In the genomic region with DNA sequence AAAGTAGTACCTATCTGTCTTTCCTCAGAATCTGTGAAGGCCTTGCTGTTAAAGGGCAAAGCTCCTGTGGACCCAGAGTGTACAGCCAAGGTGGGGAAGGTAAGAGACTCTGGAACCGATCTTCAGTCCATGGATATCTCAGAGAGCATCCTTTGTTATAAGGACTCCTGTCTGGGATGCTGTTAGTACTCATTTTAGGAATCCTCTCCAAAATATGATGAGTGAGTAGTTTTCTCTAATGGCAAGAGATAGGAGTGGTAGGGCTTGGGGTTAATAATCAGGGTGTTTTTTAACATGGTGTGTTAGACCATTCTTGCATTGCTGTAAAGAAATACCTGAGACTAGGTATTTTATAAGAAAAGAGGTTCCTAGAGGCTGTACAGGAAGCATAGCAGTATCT, we compare ENCODE assay signal across 18 cellular contexts. TPM values are rescaled to one million over a fixed set of nuclear protein-coding genes. Genes with fewer than 3 reads are reported as not detected.
DNase-seq lines count a peak whose midpoint lies in the region; ATAC-seq, FAIRE-seq and TF ChIP-seq lines count a peak whose summit lies in the region.
"Had no signal": no experiment of that assay in that cellular context is flagged by ENCODE, and none has a peak within 500 bp of the region (broad histone marks: within the 10 kb centered on the region; RNA-seq: fewer than 3 reads in every experiment).

No MANE protein-coding gene starts in this region.

- peaks cover 5% of the 10 kb centered on the region; the same call in 1 of the 3 replicates for H3K4me1 ChIP-seq in A549
- peaks cover 17% of the 10 kb centered on the region for H3K4me1 ChIP-seq in CD4-positive, CD25-positive, alpha-beta regulatory T cell (ENCODE audit: control insufficient read depth, insufficient read depth, low read length, poor library complexity, severe bottlenecking)

- intact Hi-C loops in activated CD4-positive, alpha-beta memory T cell treated with anti-CD3 and anti-CD28 coated beads for 36 hours (cut with micrococcal nuclease): no loop called here

- no peak for TF ChIP-seq EP300 in A549 (IDR thresholded peaks at IDR 0.05)

- H3K36me3 Mint-ChIP-seq in CD4-positive, CD25-positive, alpha-beta regulatory T cell: peaks cover 28% of the 10 kb centered on the region
- peaks cover 36% of the 10 kb centered on the region for H3K36me3 Mint-ChIP-seq in activated CD4-positive, alpha-beta memory T cell treated with anti-CD3 and anti-CD28 coated beads for 36 hours
- peaks cover 20% of the 10 kb centered on the region for H3K36me3 Mint-ChIP-seq in mesothelial cell of epicardium

- peak overlapping the region in 2 of 4 donors; percentile 65 to 97 for H3K4me3 Mint-ChIP-seq in CD4-positive, CD25-positive, alpha-beta regulatory T cell
- H3K4me3 Mint-ChIP-seq in activated CD4-positive, alpha-beta memory T cell treated with anti-CD3 and anti-CD28 coated beads for 36 hours: peak overlapping the region; percentile 9
- peak overlapping the region; percentile 91 for H3K4me3 Mint-ChIP-seq in mesothelial cell of epicardium
- H3K4me3 Mint-ChIP-seq: stimulated activated memory B cell treated with anti-CD40 and anti-IgM and Interleukin-4, amounts not matched to agents 10 μg/mL and 1 μg/mL and 100 μg/mL, for 72 hours had no signal

- H3K9me3 Mint-ChIP-seq in CD4-positive, CD25-positive, alpha-beta regulatory T cell: no peaks in the 10 kb centered on the region
- H3K9me3 Mint-ChIP-seq in activated CD4-positive, alpha-beta memory T cell treated with anti-CD3 and anti-CD28 coated beads for 36 hours: peaks cover 2% of the 10 kb centered on the region
- no peaks in the 10 kb centered on the region for H3K9me3 Mint-ChIP-seq in mesothelial cell of epicardium
- H3K9me3 Mint-ChIP-seq: stimulated activated memory B cell treated with anti-CD40 and anti-IgM and Interleukin-4, amounts not matched to agents 10 μg/mL and 1 μg/mL and 100 μg/mL, for 72 hours had no signal

- TF ChIP-seq RAD21 in A549 (conservative IDR thresholded peaks at IDR 0.05 in 1 of 2, IDR thresholded peaks at IDR 0.05 in 1 of 2): no peak

- H3K4me1 Mint-ChIP-seq in CD4-positive, CD25-positive, alpha-beta regulatory T cell: peaks cover 2 to 29% (median 22%) of the 10 kb centered on the region in 4 donors
- H3K4me1 Mint-ChIP-seq in activated CD4-positive, alpha-beta memory T cell treated with anti-CD3 and anti-CD28 coated beads for 36 hours (ENCODE audit: low read depth): peaks cover 19% of the 10 kb centered on the region
- peaks cover 8% of the 10 kb centered on the region for H3K4me1 Mint-ChIP-seq in mesothelial cell of epicardium

- POLR2A ChIA-PET in A549 (lab: Yijun Ruan, JAX): no interaction called here
- POLR2A ChIA-PET in activated CD4-positive, alpha-beta memory T cell treated with anti-CD3 and anti-CD28 coated beads for 36 hours (lab: Charles Lee): no interaction called here

- peak overlapping the region; percentile 32 to 89 (median 43) for H3K27ac Mint-ChIP-seq in CD4-positive, CD25-positive, alpha-beta regulatory T cell
- no peak overlapping the region for H3K27ac Mint-ChIP-seq in activated CD4-positive, alpha-beta memory T cell treated with anti-CD3 and anti-CD28 coated beads for 36 hours
- H3K27ac Mint-ChIP-seq in mesothelial cell of epicardium: peak overlapping the region; percentile 26
- H3K27ac Mint-ChIP-seq: stimulated activated memory B cell treated with anti-CD40 and anti-IgM and Interleukin-4, amounts not matched to agents 10 μg/mL and 1 μg/mL and 100 μg/mL, for 72 hours had no signal

- WGBS in A549 (ENCODE audit: missing lambda C conversion rate): 87% methylated on average over 1 of the region's 1 CpG

- no peaks in the 10 kb centered on the region for H3K27me3 ChIP-seq in CD4-positive, CD25-positive, alpha-beta regulatory T cell (ENCODE audit: control insufficient read depth, insufficient read depth, low read length)
- H3K27me3 ChIP-seq: ascending aorta, transverse colon had no signal

- TF ChIP-seq POLR2A in A549 (IDR thresholded peaks at IDR 0.05; ENCODE audit: low read length): no peak

- FAIRE-seq in A549 (lab: Jason Lieb, UNC): no peak
- FAIRE-seq: H1 had no signal

- peaks cover 12% of the 10 kb centered on the region for H3K27me3 Mint-ChIP-seq in CD4-positive, CD25-positive, alpha-beta regulatory T cell
- peaks cover 3% of the 10 kb centered on the region for H3K27me3 Mint-ChIP-seq in activated CD4-positive, alpha-beta memory T cell treated with anti-CD3 and anti-CD28 coated beads for 36 hours
- no peaks in the 10 kb centered on the region for H3K27me3 Mint-ChIP-seq in mesothelial cell of epicardium (ENCODE audit: low read depth)
- H3K27me3 Mint-ChIP-seq: stimulated activated memory B cell treated with anti-CD40 and anti-IgM and Interleukin-4, amounts not matched to agents 10 μg/mL and 1 μg/mL and 100 μg/mL, for 72 hours had no signal

- no peak overlapping the region for H3K4me2 ChIP-seq in A549

- peaks cover 12% of the 10 kb centered on the region for H3K36me3 ChIP-seq in CD4-positive, CD25-positive, alpha-beta regulatory T cell (ENCODE audit: control insufficient read depth, insufficient read depth, low read length)

- ATAC-seq in A549 (no peak), GM19328 (IDR thresholded peaks at IDR 0.05; ENCODE audit: unreplicated experiment) (no peak)
- no peak for ATAC-seq in CD4-positive, CD25-positive, alpha-beta regulatory T cell (ENCODE audit: low read depth in 2 of 2)
- ATAC-seq in activated CD4-positive, CD25-positive, alpha-beta regulatory T cell treated with anti-CD3 and anti-CD28 coated beads, Interleukin-2, amount 50 U/mL, for 24 hours: no peak
- ATAC-seq: left lobe of liver; right cardiac atrium; stimulated activated memory B cell treated with anti-CD40 and anti-IgM and Interleukin-4, amounts not matched to agents 10 μg/mL and 1 μg/mL and 100 μg/mL, for 72 hours had no signal

- no peak for TF ChIP-seq CTCF in A549 (IDR thresholded peaks at IDR 0.05)
- TF ChIP-seq CTCF in mesothelial cell of epicardium (IDR thresholded peaks at IDR 0.05; ENCODE audit: unreplicated experiment): no peak

- CTCF ChIA-PET in A549 (lab: Yijun Ruan, JAX): interaction anchor here (1.0 to 5.1 kb wide), 2 partner anchors 19 to 264 kb away, joined by 3 to 60 read pairs; no protein-coding TSS in a partner anchor
- CTCF ChIA-PET in activated CD4-positive, alpha-beta memory T cell treated with anti-CD3 and anti-CD28 coated beads for 36 hours (lab: Charles Lee): interaction anchor here (0.9 to 8.1 kb wide), 2 partner anchors 15 to 264 kb away, joined by 3 to 129 read pairs; a partner anchor contains a TSS

- no peaks in the 10 kb centered on the region for H3K9me3 ChIP-seq in A549
- H3K9me3 ChIP-seq in CD4-positive, CD25-positive, alpha-beta regulatory T cell (ENCODE audit: control insufficient read depth in 2 of 2, low read length in 2 of 2): no peaks in the 10 kb centered on the region
- H3K9me3 ChIP-seq: ascending aorta, transverse colon had no signal

- no peak overlapping the region for H3K27ac ChIP-seq in A549
- no peak overlapping the region for H3K27ac ChIP-seq in CD4-positive, CD25-positive, alpha-beta regulatory T cell (ENCODE audit: insufficient read depth, low read length, poor library complexity, severe bottlenecking)

- H3K4me3 ChIP-seq in A549: no peak overlapping the region
- no peak overlapping the region for H3K4me3 ChIP-seq in CD4-positive, CD25-positive, alpha-beta regulatory T cell (ENCODE audit: low read depth, low read length)
- H3K4me3 ChIP-seq: ascending aorta, transverse colon had no signal

- DNase-seq in A549 (ENCODE audit: low read depth in 1 of 2, low spot score in 1 of 2) (no peak), mesothelial cell of epicardium (ENCODE audit: low spot score in 2 of 2, unreplicated experiment in 2 of 2) (no peak), mesenteric fat pad (ENCODE audit: low spot score) (no peak)
- DNase-seq in CD4-positive, CD25-positive, alpha-beta regulatory T cell: no peak
- DNase-seq in activated CD4-positive, alpha-beta memory T cell treated with anti-CD3 and anti-CD28 coated beads for 36 hours: no peak
- DNase-seq: activated CD4-positive, alpha-beta T cell treated with anti-CD3 and anti-CD28 coated beads, Interleukin-2, amount 50 U/mL, for 48 hours; AML-193; effector memory CD4-positive, alpha-beta T cell; NCI-H1092 treated with DMSO at 0.1 percent for 48 hours; NCI-H526; right cardiac atrium; transverse colon had no signal

RNA-seq across cellular contexts. Expression of a gene that starts 1.9 kb away (rescaled TPM):
- polyA plus RNA-seq in A549 (2011; rRNA removed) (39.8 and 42.3 TPM in 2 replicates), A549 (2017; fragmentation: RNase III; extraction: RNeasy Plus Mini Kit Qiagen cat#74134 plus additional on column Dnase treatment) (42.0 to 43.4 TPM (median 42.1 TPM) in 3 replicates)
- 24.9 and 30.0 TPM in 2 replicates for polyA plus RNA-seq in A549 (2012; cell fraction: cytosol; rRNA removed)
- 17.6 and 25.2 TPM in 2 replicates for polyA plus RNA-seq in A549 (2012; cell fraction: nucleus; rRNA removed)
- polyA minus RNA-seq in A549 (2011; rRNA and poly(A)+ RNA removed): 15.0 and 19.1 TPM in 2 replicates
- 18.5 TPM for total RNA-seq in CD4-positive, CD25-positive, alpha-beta regulatory T cell
- 10 to 100 TPM in 1 of 4 donors, 1 to 10 TPM in 3; 5.2 to 10.3 (median 9.4) TPM for polyA plus RNA-seq in CD4-positive, CD25-positive, alpha-beta regulatory T cell
- 10 to 100 TPM; 46.3 to 47.3 TPM for total RNA-seq in activated CD4-positive, alpha-beta memory T cell treated with anti-CD3 and anti-CD28 coated beads for 36 hours
- total RNA-seq in mesothelial cell of epicardium (35.1 to 40.9 TPM (median 38.6 TPM) in 3 replicates), mesenteric fat pad (9.8 TPM)

RNA-seq across cellular contexts. Expression of a gene that starts 12.3 kb away (rescaled TPM):
- 98.2 and 121 TPM in 2 replicates for polyA plus RNA-seq in A549 (2011; rRNA removed)
- 23.7 and 26.4 TPM in 2 replicates for polyA plus RNA-seq in A549 (2012; cell fraction: cytosol; rRNA removed)
- polyA plus RNA-seq in A549 (2012; cell fraction: nucleus; rRNA removed): 15.0 and 23.2 TPM in 2 replicates
- 29.9 to 32.6 TPM (median 30.8 TPM) in 3 replicates for polyA plus RNA-seq in A549 (2017; fragmentation: RNase III; extraction: RNeasy Plus Mini Kit Qiagen cat#74134 plus additional on column Dnase treatment)
- 43.0 and 45.3 TPM in 2 replicates for polyA minus RNA-seq in A549 (2011; rRNA and poly(A)+ RNA removed)
- total RNA-seq in CD4-positive, CD25-positive, alpha-beta regulatory T cell: 21.2 TPM
- polyA plus RNA-seq in CD4-positive, CD25-positive, alpha-beta regulatory T cell: 10 to 100 TPM in 3 of 4 donors, 1 to 10 TPM in 1; 9.7 to 21.1 (median 14.4) TPM
- total RNA-seq in activated CD4-positive, alpha-beta memory T cell treated with anti-CD3 and anti-CD28 coated beads for 36 hours: 10 to 100 TPM; 70.2 to 77.4 TPM
- 104 to 112 TPM (median 109 TPM) in 3 replicates for total RNA-seq in mesothelial cell of epicardium
- 22.1 TPM for total RNA-seq in mesenteric fat pad

RNA-seq across cellular contexts. Expression of a gene that starts 39.6 kb away (rescaled TPM):
- polyA plus RNA-seq in A549 (2011; rRNA removed) (21.9 and 31.2 TPM in 2 replicates), A549 (2017; fragmentation: RNase III; extraction: RNeasy Plus Mini Kit Qiagen cat#74134 plus additional on column Dnase treatment) (25.1 to 30.2 TPM (median 30.1 TPM) in 3 replicates)
- 9.9 and 10.8 TPM in 2 replicates for polyA plus RNA-seq in A549 (2012; cell fraction: cytosol; rRNA removed)
- polyA plus RNA-seq in A549 (2012; cell fraction: nucleus; rRNA removed): 7.2 and 8.3 TPM in 2 replicates
- 31.1 and 34.1 TPM in 2 replicates for polyA minus RNA-seq in A549 (2011; rRNA and poly(A)+ RNA removed)
- total RNA-seq in CD4-positive, CD25-positive, alpha-beta regulatory T cell: 18.9 TPM
- polyA plus RNA-seq in CD4-positive, CD25-positive, alpha-beta regulatory T cell: 10 to 100 TPM; 17.0 to 24.1 (median 19.0) TPM
- 10 to 100 TPM; 19.0 to 22.7 TPM for total RNA-seq in activated CD4-positive, alpha-beta memory T cell treated with anti-CD3 and anti-CD28 coated beads for 36 hours
- total RNA-seq in mesothelial cell of epicardium (29.4 to 30.8 TPM (median 30.0 TPM) in 3 replicates), mesenteric fat pad (11.1 TPM)
